Comparison of ENCODE assay signal across 26 cellular contexts in genomic region chr16:7351572-7351971, GRCh38. TPM values are rescaled to one million over a fixed set of nuclear protein-coding genes. Genes with fewer than 3 reads are reported as not detected.
"Had no signal": no experiment of that assay in that cellular context is flagged by ENCODE, and none has a peak within 500 bp of the region (broad histone marks: within the 10 kb centered on the region; RNA-seq: fewer than 3 reads in every experiment).

No MANE protein-coding gene starts in this region.

- H3K4me3 ChIP-seq: cardiac muscle cell, heart right ventricle, tibial nerve, vagina had no signal

- ATAC-seq: activated CD4-positive, alpha-beta T cell treated with anti-CD3 and anti-CD28 coated beads for 36 hours; esophagus mucosa; heart right ventricle; natural killer cell; WTC11 had no signal

- H3K9me3 Mint-ChIP-seq: dendritic cell treated with granulocyte-macrophage colony-stimulating factor and Interleukin-4, amounts not matched to agents 40 ng/mL and 50 ng/mL, for 4 days had no signal

- H3K4me1 Mint-ChIP-seq: activated CD4-positive, alpha-beta T cell treated with anti-CD3 and anti-CD28 coated beads for 36 hours; activated naive CD8-positive, alpha-beta T cell treated with anti-CD3 and anti-CD28 coated beads, Interleukin-2, amount 10 ng/mL, durations not matched to agents 7 days and 5 days; immature natural killer cell; natural killer cell; WTC11 had no signal

- H3K27me3 Mint-ChIP-seq: activated CD4-positive, alpha-beta T cell treated with anti-CD3 and anti-CD28 coated beads for 36 hours; activated naive CD8-positive, alpha-beta T cell treated with anti-CD3 and anti-CD28 coated beads, Interleukin-2, amount 10 ng/mL, durations not matched to agents 7 days and 5 days; dendritic cell treated with granulocyte-macrophage colony-stimulating factor and Interleukin-4, amounts not matched to agents 40 ng/mL and 50 ng/mL, for 4 days; stimulated activated naive CD8-positive, alpha-beta T cell treated with anti-CD3 and anti-CD28 coated beads, Interleukin-15, Interleukin-2, amounts not matched to agents 100 ng/mL and 50 ng/mL, for 24 hours had no signal

- H3K4me1 ChIP-seq: parathyroid adenoma, tibial nerve, vagina had no signal

- DNase-seq: activated CD4-positive, alpha-beta T cell treated with anti-CD3 and anti-CD28 coated beads for 36 hours; activated CD4-positive, alpha-beta T cell treated with anti-CD3 and anti-CD28 coated beads, Interleukin-2, amount 50 U/mL, for 48 hours; activated naive CD4-positive, alpha-beta T cell treated with Interleukin-2 at 50 U/mL for 16 hours; activated naive CD8-positive, alpha-beta T cell treated with anti-CD3 and anti-CD28 coated beads, Interleukin-2, amount 10 ng/mL, durations not matched to agents 7 days and 5 days; amygdala; effector CD8-positive, alpha-beta T cell; heart right ventricle; immature natural killer cell; kidney glomerular epithelial cell; mesendoderm; natural killer cell; small intestine; stimulated activated CD4-positive, alpha-beta T cell treated with anti-CD3 and anti-CD28 coated beads, Interleukin-15, amount 100 ng/mL, for 24 hours; stimulated activated CD4-positive, alpha-beta T cell treated with anti-CD3 and anti-CD28 coated beads, Interleukin-2, amount 100 ng/mL, for 48 hours had no signal

- H3K27ac ChIP-seq: cardiac muscle cell, heart right ventricle, parathyroid adenoma, tibial nerve, vagina had no signal

- H3K36me3 Mint-ChIP-seq: activated naive CD8-positive, alpha-beta T cell treated with anti-CD3 and anti-CD28 coated beads, Interleukin-2, amount 10 ng/mL, durations not matched to agents 7 days and 5 days; immature natural killer cell; natural killer cell had no signal

- H3K4me3 Mint-ChIP-seq: activated CD4-positive, alpha-beta T cell treated with anti-CD3 and anti-CD28 coated beads for 36 hours; activated naive CD8-positive, alpha-beta T cell treated with anti-CD3 and anti-CD28 coated beads, Interleukin-2, amount 10 ng/mL, durations not matched to agents 7 days and 5 days; dendritic cell treated with granulocyte-macrophage colony-stimulating factor and Interleukin-4, amounts not matched to agents 40 ng/mL and 50 ng/mL, for 4 days; immature natural killer cell; natural killer cell; stimulated activated naive CD8-positive, alpha-beta T cell treated with anti-CD3 and anti-CD28 coated beads, Interleukin-15, Interleukin-2, amounts not matched to agents 100 ng/mL and 50 ng/mL, for 24 hours; T-helper 2 cell treated with Interferon-gamma antibody and Interleukin-4, amounts not matched to agents 5 μg/mL and 100 μg/mL, for 36 hours; WTC11 had no signal

- H3K27me3 ChIP-seq: cardiac muscle cell, heart right ventricle, tibial nerve, vagina had no signal

- H3K36me3 ChIP-seq: cardiac muscle cell, heart right ventricle, tibial nerve, vagina had no signal

- H3K9ac ChIP-seq: parathyroid adenoma had no signal

- H3K27ac Mint-ChIP-seq: activated CD4-positive, alpha-beta T cell treated with anti-CD3 and anti-CD28 coated beads for 36 hours; activated naive CD8-positive, alpha-beta T cell treated with anti-CD3 and anti-CD28 coated beads, Interleukin-2, amount 10 ng/mL, durations not matched to agents 7 days and 5 days; activated T-helper 2 cell treated with anti-CD3 and anti-CD28 coated beads, Interferon-gamma antibody, Interleukin-2, Interleukin-4, amounts not matched to agents 10 μg/mL and 5 μg/mL and 100 μg/mL, durations not matched to agents 14 hours and 24 hours and 36 hours; dendritic cell treated with granulocyte-macrophage colony-stimulating factor and Interleukin-4, amounts not matched to agents 40 ng/mL and 50 ng/mL, for 4 days; immature natural killer cell; natural killer cell; stimulated activated naive CD8-positive, alpha-beta T cell treated with anti-CD3 and anti-CD28 coated beads, Interleukin-15, Interleukin-2, amounts not matched to agents 100 ng/mL and 50 ng/mL, for 24 hours; T-helper 2 cell treated with Interferon-gamma antibody and Interleukin-4, amounts not matched to agents 5 μg/mL and 100 μg/mL, for 36 hours; WTC11 had no signal

- H3K9me3 ChIP-seq: tibial nerve, vagina had no signal

RNA-seq across cellular contexts. Expression of gene RBFOX1, which starts 18.9 kb away (rescaled TPM):
- total RNA-seq: activated CD4-positive, alpha-beta T cell treated with anti-CD3 and anti-CD28 coated beads for 36 hours; activated naive CD8-positive, alpha-beta T cell treated with anti-CD3 and anti-CD28 coated beads, Interleukin-2, amount 10 ng/mL, durations not matched to agents 7 days and 5 days; activated T-helper 2 cell treated with anti-CD3 and anti-CD28 coated beads, Interferon-gamma antibody, Interleukin-2, Interleukin-4, amounts not matched to agents 10 μg/mL and 5 μg/mL and 100 μg/mL, durations not matched to agents 14 hours and 24 hours and 36 hours; chondrocyte; esophagus mucosa; natural killer cell; renal cortical epithelial cell had no signal
- polyA plus RNA-seq: immature natural killer cell had no signal
